ENCODE assay signal across 23 cellular contexts in the genomic region with DNA sequence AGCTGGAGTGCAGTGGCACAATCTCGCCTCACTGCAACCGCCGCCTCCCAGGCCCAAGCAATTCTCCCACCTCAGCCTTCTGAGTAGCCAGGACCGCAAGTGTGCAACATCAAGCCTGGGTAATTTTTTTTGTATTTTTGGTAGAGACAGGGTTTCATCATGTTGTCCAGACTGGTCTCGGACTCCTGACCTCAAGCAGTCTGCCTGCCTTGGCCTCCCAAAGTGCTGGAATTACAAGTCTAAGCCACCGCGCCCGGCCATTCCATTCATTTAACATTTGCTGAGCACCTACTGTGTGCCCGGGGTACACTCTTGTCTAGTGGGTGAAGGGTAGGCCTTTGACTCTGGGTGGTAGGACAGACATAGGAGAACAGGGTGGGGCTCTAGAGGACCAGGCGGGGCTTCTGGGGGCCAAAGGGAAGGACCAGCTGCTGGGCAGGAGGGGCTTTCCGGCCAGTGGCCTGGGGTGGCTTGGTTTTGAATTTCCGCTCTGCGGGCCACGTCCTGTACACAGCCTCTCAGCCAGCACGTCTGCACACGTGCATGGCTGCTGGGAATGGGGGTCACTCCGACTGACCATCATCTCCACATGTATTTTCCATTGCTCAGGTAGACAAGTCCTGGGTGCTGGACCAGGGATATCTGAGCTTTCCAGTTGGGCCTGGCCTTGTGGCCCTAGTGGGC. TPM values are rescaled to one million over a fixed set of nuclear protein-coding genes. Genes with fewer than 3 reads are reported as not detected.
DNase-seq lines count a peak whose midpoint lies in the region; ATAC-seq, FAIRE-seq and TF ChIP-seq lines count a peak whose summit lies in the region.
"Had no signal": no experiment of that assay in that cellular context is flagged by ENCODE, and none has a peak within 500 bp of the region (broad histone marks: within the 10 kb centered on the region; RNA-seq: fewer than 3 reads in every experiment).

No MANE protein-coding gene starts in this region.

- FAIRE-seq in K562 (lab: Jason Lieb, UNC) (no peak), RCC 7860 (lab: Jason Lieb, UNC) (no peak)
- FAIRE-seq: A204.1, D721Med, GM12892, GM18507, H54 had no signal

- no peak overlapping the region for H3K27ac ChIP-seq in K562 (ENCODE audit: extremely low read depth, low read depth, low read length)
- H3K27ac ChIP-seq in liver (ENCODE audit: low read depth in 1 of 2, low read length in 2 of 2), result peak overlapping the region; percentile 95 to 96
- H3K27ac ChIP-seq in gastrocnemius medialis, result peak overlapping the region; percentile 17 to 97 (median 76)
- H3K27ac ChIP-seq: C4-2B, HL-60 had no signal

- TF ChIP-seq CTCF in K562 (IDR thresholded peaks at IDR 0.05 in 2 of 3, conservative IDR thresholded peaks at IDR 0.05 in 1 of 3; ENCODE audit: insufficient read depth in 2 of 3, low read depth in 1 of 3, low read length in 3 of 3) (no peak), liver (IDR thresholded peaks at IDR 0.05; ENCODE audit: low read depth, low read length, missing input control) (no peak), gastrocnemius medialis (IDR thresholded peaks at IDR 0.05 in 4 of 5, conservative IDR thresholded peaks at IDR 0.05 in 1 of 5) (no peak)

- H3K79me2 ChIP-seq in K562 (ENCODE audit: control insufficient read depth, insufficient read depth, low read length), result no peaks in the 10 kb centered on the region

- TF ChIP-seq EP300 in K562 (IDR thresholded peaks at IDR 0.05; ENCODE audit: low read length), result no peak

- H3K27me3 ChIP-seq in K562 (ENCODE audit: control insufficient read depth in 2 of 2, insufficient read depth in 2 of 2, low read length in 2 of 2) (peaks cover 12 to 32% of the 10 kb centered on the region in 2 experiments; a peak in 3 of 5 replicates), liver (ENCODE audit: control insufficient read depth in 4 of 4, insufficient read depth in 4 of 4, low read length in 3 of 4) (no peaks in the 10 kb centered on the region), gastrocnemius medialis (no peaks in the 10 kb centered on the region)

- H4K20me1 ChIP-seq in K562 (replicated peaks; ENCODE audit: control insufficient read depth, insufficient read depth, low read length), result no peaks in the 10 kb centered on the region

- CTCF ChIA-PET in K562 (lab: Yijun Ruan, JAX; ENCODE audit: low intra/inter-chr PET ratio), result no interaction called here

- H3K9me3 ChIP-seq in K562 (replicated peaks; ENCODE audit: control insufficient read depth, insufficient read depth, low read depth, low read length) (no peaks in the 10 kb centered on the region), liver (ENCODE audit: control insufficient read depth in 4 of 4, low read length in 3 of 4) (no peaks in the 10 kb centered on the region), gastrocnemius medialis (no peaks in the 10 kb centered on the region)
- H3K9me3 ChIP-seq: Caco-2 had no signal

- TF ChIP-seq POLR2A in K562 (conservative IDR thresholded peaks at IDR 0.05) (no peak), gastrocnemius medialis (IDR thresholded peaks at IDR 0.05) (no peak)

- WGBS in K562 (ENCODE audit: insufficient coverage, low coverage, missing lambda C conversion rate), result 59% methylated on average over 10 of the region's 17 CpGs
- WGBS in liver, result 42% methylated on average over 17 of the region's 17 CpGs

- ATAC-seq in K562, result no peak
- ATAC-seq in gastrocnemius medialis, result no peak
- no peak for ATAC-seq in GM19463 (IDR thresholded peaks at IDR 0.05; ENCODE audit: unreplicated experiment)
- ATAC-seq: GM23338 had no signal

- H3K9ac ChIP-seq in K562 (ENCODE audit: insufficient read depth in 1 of 2, low read depth in 2 of 2, low read length in 2 of 2) (no peak overlapping the region), liver (ENCODE audit: low read depth in 1 of 2, low read length in 2 of 2) (peak overlapping the region; percentile 33 to 67)

- no peak overlapping the region for H2AFZ ChIP-seq in K562 (ENCODE audit: low read depth, low read length)
- H2AFZ ChIP-seq: GM23338 had no signal

- no peaks in the 10 kb centered on the region for H3K9me1 ChIP-seq in K562 (ENCODE audit: control insufficient read depth, insufficient read depth, low read length)

- in situ Hi-C loops in K562 (cut with MboI), result no loop called here
- in situ Hi-C loops in gastrocnemius medialis (cut with MboI; ENCODE audit: low sequenced_read_pairs in 4 of 4), result no loop called here

- H3K4me3 ChIP-seq in K562 (no peak overlapping the region), liver (ENCODE audit: low read depth in 1 of 3, low read length in 3 of 3) (peak overlapping the region; percentile 38 to 77 (median 50)), gastrocnemius medialis (no peak overlapping the region)
- H3K4me3 ChIP-seq: GM23338 had no signal

- POLR2A ChIA-PET in K562 (lab: Yijun Ruan, JAX), result no interaction called here

- no peak for TF ChIP-seq RAD21 in K562 (CRISPR knock-in tag; conservative IDR thresholded peaks at IDR 0.05 in 1 of 2, IDR thresholded peaks at IDR 0.05 in 1 of 2)
- TF ChIP-seq RAD21 in liver (IDR thresholded peaks at IDR 0.05), result no peak

- no peak overlapping the region for H3K4me2 ChIP-seq in K562 (ENCODE audit: insufficient read depth, low read length)
- H3K4me2 ChIP-seq: GM23338 had no signal

- intact Hi-C loops in K562 (cut with micrococcal nuclease), result no loop called here
- intact Hi-C loops in gastrocnemius medialis (cut with DNase I; ENCODE audit: low total_unique reads), result no loop called here

- H3K4me1 ChIP-seq in K562 (replicated peaks in 1 of 2; ENCODE audit: control insufficient read depth in 2 of 2, insufficient read depth in 2 of 2, low read length in 2 of 2), result peaks cover 0 to 14% of the 10 kb centered on the region in 2 experiments; a peak in 3 of 5 replicates
- peaks cover 37 to 88% (median 75%) of the 10 kb centered on the region in 4 donors for H3K4me1 ChIP-seq in liver (ENCODE audit: control insufficient read depth in 4 of 4, insufficient read depth in 4 of 4, low read length in 3 of 4)
- H3K4me1 ChIP-seq in gastrocnemius medialis, result peaks cover 41 to 61% of the 10 kb centered on the region in 2 donors

- H3K36me3 ChIP-seq in K562 (ENCODE audit: control insufficient read depth, insufficient read depth, low read length) (no peaks in the 10 kb centered on the region), liver (ENCODE audit: control insufficient read depth in 4 of 4, insufficient read depth in 3 of 4, low read depth in 1 of 4, low read length in 3 of 4) (no peaks in the 10 kb centered on the region), gastrocnemius medialis (no peaks in the 10 kb centered on the region)

- no TSS peak for BruUV-seq in K562 (replicated peaks; lab: Mats Ljungman, UMichigan)

- DNase-seq in K562 (ENCODE audit: extremely low read depth in 1 of 4, low spot score in 3 of 4) (no peak), gastrocnemius medialis (no peak), RCC 7860 (ENCODE audit: low spot score) (no peak)
- DNase-seq in activated CD4-positive, alpha-beta T cell treated with anti-CD3 and anti-CD28 coated beads for 1 hour, result no peak
- DNase-seq: ACHN; AML-193; Caco-2; CD4-positive, alpha-beta T cell; GDM1; HCEC 1CT; IMR-90 had no signal

RNA-seq across cellular contexts. Expression of a gene that starts 2.4 kb away (rescaled TPM):
- 0.99 and 3.1 TPM in 2 replicates for total RNA-seq in K562 (2011; cell fraction: chromatin; rRNA removed; ENCODE audit: low replicate concordance)
- total RNA-seq in K562 (2011; cell fraction: nucleolus; rRNA removed), result 1.6 and 3.8 TPM in 2 replicates
- total RNA-seq in K562 (2011; cell fraction: nucleoplasm; rRNA removed), result 1.3 and 1.5 TPM in 2 replicates
- total RNA-seq in K562 (2014; rRNA removed) (0.09 TPM in 1 of 2 replicates, not detected in the other), K562 (2014; rRNA removed; fragmentation: Illumina TruSeq; extraction: Trizol) (not detected in 2 replicates), K562 (2015; rRNA removed; fragmentation: Illumina TruSeq; extraction: Trizol) (not detected in 2 replicates), K562 (2021) (0.16 and 0.27 TPM in 2 replicates), liver (100 to 1,000 TPM in 1 of 2 donors, 10 to 100 TPM in 1; 98.1 to 166 TPM), gastrocnemius medialis (1 to 10 TPM; 1.9 to 8.9 (median 5.0) TPM)
- polyA plus RNA-seq in K562 (2011; rRNA removed) (0.38 and 0.66 TPM in 2 replicates), K562 (2014; fragmentation: Illumina TruSeq; extraction: Trizol) (not detected in 2 replicates), K562 (2014; fragmentation: Nextera tagmentation; extraction: Ambion mirVana) (not detected), K562 (2014; rRNA removed) (not detected in 2 replicates), liver (100 to 1,000 TPM; 114 to 180 TPM)
- 0.47 and 0.52 TPM in 2 replicates for polyA plus RNA-seq in K562 (2011; cell fraction: cytosol; rRNA removed)
- 2.9 and 4.2 TPM in 2 replicates for polyA plus RNA-seq in K562 (2011; cell fraction: nucleus; rRNA removed)
- not detected in 2 replicates for polyA plus RNA-seq in K562 (2012)
- polyA minus RNA-seq in K562 (2011; rRNA and poly(A)+ RNA removed), result 0.46 and 0.57 TPM in 2 replicates
- 0.29 and 1.1 TPM in 2 replicates for polyA minus RNA-seq in K562 (2011; cell fraction: cytosol; rRNA and poly(A)+ RNA removed)
- 0.54 and 0.78 TPM in 2 replicates for polyA minus RNA-seq in K562 (2011; cell fraction: nucleus; rRNA and poly(A)+ RNA removed)
- total RNA-seq: HT1080 had no signal

RNA-seq across cellular contexts. Expression of a gene that starts 16.1 kb away (rescaled TPM):
- total RNA-seq in K562 (2011; cell fraction: chromatin; rRNA removed; ENCODE audit: low replicate concordance), result not detected in 2 replicates
- not detected in 2 replicates for total RNA-seq in K562 (2011; cell fraction: nucleolus; rRNA removed)
- total RNA-seq in K562 (2011; cell fraction: nucleoplasm; rRNA removed), result 0.15 TPM in 1 of 2 replicates, not detected in the other
- total RNA-seq in K562 (2014; rRNA removed), result not detected in 2 replicates
- total RNA-seq in K562 (2014; rRNA removed; fragmentation: Illumina TruSeq; extraction: Trizol), result not detected in 2 replicates
- total RNA-seq in K562 (2015; rRNA removed; fragmentation: Illumina TruSeq; extraction: Trizol), result not detected in 2 replicates
- not detected in 2 replicates for total RNA-seq in K562 (2021)
- not detected in 2 replicates for polyA plus RNA-seq in K562 (2011; rRNA removed)
- polyA plus RNA-seq in K562 (2011; cell fraction: cytosol; rRNA removed), result not detected in 2 replicates
- not detected in 2 replicates for polyA plus RNA-seq in K562 (2011; cell fraction: nucleus; rRNA removed)
- not detected in 2 replicates for polyA plus RNA-seq in K562 (2012)
- polyA plus RNA-seq in K562 (2014; fragmentation: Illumina TruSeq; extraction: Trizol), result not detected in 2 replicates
- not detected for polyA plus RNA-seq in K562 (2014; fragmentation: Nextera tagmentation; extraction: Ambion mirVana)
- not detected in 2 replicates for polyA plus RNA-seq in K562 (2014; rRNA removed)
- polyA minus RNA-seq in K562 (2011; rRNA and poly(A)+ RNA removed), result not detected in 2 replicates
- not detected in 2 replicates for polyA minus RNA-seq in K562 (2011; cell fraction: cytosol; rRNA and poly(A)+ RNA removed)
- polyA minus RNA-seq in K562 (2011; cell fraction: nucleus; rRNA and poly(A)+ RNA removed), result not detected in 2 replicates
- total RNA-seq in liver, result under 1 TPM in 1 of 2 donors, not detected in 1; 0.08 TPM
- not detected for polyA plus RNA-seq in liver
- not detected for total RNA-seq in gastrocnemius medialis
- total RNA-seq: GM23338, HT1080, IMR-90 had no signal
- polyA plus RNA-seq: BJ, GM23338, IMR-90 had no signal

RNA-seq across cellular contexts. Expression of a gene that starts 28.5 kb away (rescaled TPM):
- 32.6 and 87.4 TPM in 2 replicates for total RNA-seq in K562 (2011; cell fraction: chromatin; rRNA removed; ENCODE audit: low replicate concordance)
- total RNA-seq in K562 (2011; cell fraction: nucleolus; rRNA removed), result 69.2 and 80.9 TPM in 2 replicates
- total RNA-seq in K562 (2011; cell fraction: nucleoplasm; rRNA removed), result 56.0 and 62.0 TPM in 2 replicates
- total RNA-seq in K562 (2014; rRNA removed) (41.0 and 53.8 TPM in 2 replicates), K562 (2014; rRNA removed; fragmentation: Illumina TruSeq; extraction: Trizol) (18.6 and 19.5 TPM in 2 replicates), K562 (2015; rRNA removed; fragmentation: Illumina TruSeq; extraction: Trizol) (41.1 and 42.7 TPM in 2 replicates), K562 (2021) (55.4 and 60.5 TPM in 2 replicates), liver (10 to 100 TPM; 58.3 to 65.0 TPM), gastrocnemius medialis (10 to 100 TPM; 26.7 to 67.8 (median 39.8) TPM)
- polyA plus RNA-seq in K562 (2011; rRNA removed) (72.2 and 172 TPM in 2 replicates), K562 (2014; fragmentation: Illumina TruSeq; extraction: Trizol) (49.3 and 56.1 TPM in 2 replicates), K562 (2014; fragmentation: Nextera tagmentation; extraction: Ambion mirVana) (1 to 10 TPM; 1.1 to 2.5 TPM), K562 (2014; rRNA removed) (41.4 and 51.2 TPM in 2 replicates), liver (10 to 100 TPM; 59.5 to 86.3 TPM)
- 128 and 171 TPM in 2 replicates for polyA plus RNA-seq in K562 (2011; cell fraction: cytosol; rRNA removed)
- polyA plus RNA-seq in K562 (2011; cell fraction: nucleus; rRNA removed), result 49.7 and 89.7 TPM in 2 replicates
- polyA plus RNA-seq in K562 (2012), result 64.5 and 84.8 TPM in 2 replicates
- polyA minus RNA-seq in K562 (2011; rRNA and poly(A)+ RNA removed), result 112 and 135 TPM in 2 replicates
- 34.5 and 65.7 TPM in 2 replicates for polyA minus RNA-seq in K562 (2011; cell fraction: cytosol; rRNA and poly(A)+ RNA removed)
- polyA minus RNA-seq in K562 (2011; cell fraction: nucleus; rRNA and poly(A)+ RNA removed), result 11.7 and 24.4 TPM in 2 replicates

RNA-seq across cellular contexts. Expression of a gene that starts 52.4 kb away (rescaled TPM):
- total RNA-seq in K562 (2011; cell fraction: chromatin; rRNA removed; ENCODE audit: low replicate concordance), result 6.4 and 18.2 TPM in 2 replicates
- total RNA-seq in K562 (2011; cell fraction: nucleolus; rRNA removed), result 15.1 and 18.5 TPM in 2 replicates
- 8.9 and 11.7 TPM in 2 replicates for total RNA-seq in K562 (2011; cell fraction: nucleoplasm; rRNA removed)
- total RNA-seq in K562 (2014; rRNA removed), result 2.0 and 2.3 TPM in 2 replicates
- 0.54 and 0.58 TPM in 2 replicates for total RNA-seq in K562 (2014; rRNA removed; fragmentation: Illumina TruSeq; extraction: Trizol)
- total RNA-seq in K562 (2015; rRNA removed; fragmentation: Illumina TruSeq; extraction: Trizol), result 0.45 and 0.76 TPM in 2 replicates
- total RNA-seq in K562 (2021), result 2.6 and 3.0 TPM in 2 replicates
- 2.6 and 3.8 TPM in 2 replicates for polyA plus RNA-seq in K562 (2011; rRNA removed)
- 3.4 and 4.9 TPM in 2 replicates for polyA plus RNA-seq in K562 (2011; cell fraction: cytosol; rRNA removed)
- polyA plus RNA-seq in K562 (2011; cell fraction: nucleus; rRNA removed), result 11.8 and 13.0 TPM in 2 replicates
- polyA plus RNA-seq in K562 (2012), result 1.2 and 2.0 TPM in 2 replicates
- polyA plus RNA-seq in K562 (2014; fragmentation: Illumina TruSeq; extraction: Trizol), result 1.5 and 1.7 TPM in 2 replicates
- not detected for polyA plus RNA-seq in K562 (2014; fragmentation: Nextera tagmentation; extraction: Ambion mirVana)
- polyA plus RNA-seq in K562 (2014; rRNA removed), result 1.2 and 2.7 TPM in 2 replicates
- 2.7 and 4.2 TPM in 2 replicates for polyA minus RNA-seq in K562 (2011; rRNA and poly(A)+ RNA removed)
- 7.0 and 15.3 TPM in 2 replicates for polyA minus RNA-seq in K562 (2011; cell fraction: cytosol; rRNA and poly(A)+ RNA removed)
- polyA minus RNA-seq in K562 (2011; cell fraction: nucleus; rRNA and poly(A)+ RNA removed), result 6.1 and 8.2 TPM in 2 replicates
- 1 to 10 TPM; 1.6 to 4.8 TPM for total RNA-seq in liver
- polyA plus RNA-seq in liver, result 1 to 10 TPM in 1 of 2 donors, under 1 TPM in 1; 0.60 to 2.7 TPM
- total RNA-seq in gastrocnemius medialis, result 10 to 100 TPM in 1 of 4 donors, 1 to 10 TPM in 3; 5.2 to 40.1 (median 7.5) TPM

Comparison
In these comparisons a context has a peak if more than half of its experiments do, and no peak if none do; other contexts are left out.
1. H3K4me3 ChIP-seq: peak in liver (3 of 3); none in K562 (single experiment) and gastrocnemius medialis (0 of 4).
2. H3K9ac ChIP-seq: peak in liver (2 of 2); none in K562 (0 of 2).
3. RNA of a gene that starts 2.4 kb away (total RNA-seq): 98.1 to 166 TPM in liver; 1.9 to 8.9 TPM in gastrocnemius medialis and 0.09 to 3.8 TPM in K562; every median in the first group is over 10 times any median in the second.